In genomic region chr16:81715358-81716196, GRCh38 we compare ENCODE assay signal across 1 cellular context.
TF ChIP-seq lines count a peak whose summit lies in the region.

No MANE protein-coding gene starts in this region.

TF ChIP-seq in WTC11, 78 proteins besides CTCF, POLR2A, EP300 and RAD21 (continued from another document):
- TF ChIP-seq ARID4B (CRISPR knock-in tag; IDR thresholded peaks at IDR 0.05; ENCODE audit: borderline replicate concordance) (no peak), CREB1 (CRISPR knock-in tag; IDR thresholded peaks at IDR 0.05) (no peak), ZNF263 (CRISPR knock-in tag; IDR thresholded peaks at IDR 0.05; ENCODE audit: low read depth) (no peak)
